Comparison of ENCODE assay signal across 10 cellular contexts in genomic region chr20:41411458-41411857, GRCh38. TPM values are rescaled to one million over a fixed set of nuclear protein-coding genes. Genes with fewer than 3 reads are reported as not detected.
A peak's percentile ranks its signal among the peaks of the same experiment; 100 is the strongest.
DNase-seq lines count a peak whose midpoint lies in the region; ATAC-seq and TF ChIP-seq lines count a peak whose summit lies in the region.
"Had no signal": no experiment of that assay in that cellular context is flagged by ENCODE, and none has a peak within 500 bp of the region (broad histone marks: within the 10 kb centered on the region; RNA-seq: fewer than 3 reads in every experiment).

No MANE protein-coding gene starts in this region.

- TF ChIP-seq CTCF in SU-DHL-6 (IDR thresholded peaks at IDR 0.05; ENCODE audit: insufficient read depth, low read length, poor library complexity, severe bottlenecking), result peak; percentile 56
- peak; percentile 42 for TF ChIP-seq CTCF in thoracic aorta (IDR thresholded peaks at IDR 0.05)

- H3K27ac ChIP-seq in SU-DHL-6 (ENCODE audit: low read depth, low read length) (no peak overlapping the region), thoracic aorta (peak overlapping the region; percentile 70 to 78)

- H3K27me3 ChIP-seq in SU-DHL-6 (ENCODE audit: low read length) (no peaks in the 10 kb centered on the region), thoracic aorta (replicated peaks; ENCODE audit: insufficient read depth) (no peaks in the 10 kb centered on the region)

- intact Hi-C loops in Right ventricle myocardium superior (cut with DNase I), result loop anchor here (5.0 to 10.0 kb wide), 3 partner anchors 69 to 277 kb away; partner anchors contain the start of genes LPIN3 and PLCG1

- H4K20me1 ChIP-seq in SU-DHL-6 (ENCODE audit: low read depth, low read length), result no peaks in the 10 kb centered on the region

- no peaks in the 10 kb centered on the region for H3K79me2 ChIP-seq in SU-DHL-6 (ENCODE audit: insufficient read depth, low read length)

- H3K4me2 ChIP-seq in SU-DHL-6 (ENCODE audit: low read depth, low read length, poor library complexity, severe bottlenecking), result no peak overlapping the region

- H3K9me3 ChIP-seq in SU-DHL-6 (ENCODE audit: insufficient read depth, low read length) (no peaks in the 10 kb centered on the region), thoracic aorta (no peaks in the 10 kb centered on the region)

- peaks cover 0 to 15% of the 10 kb centered on the region in 2 donors for H3K4me1 ChIP-seq in thoracic aorta (ENCODE audit: control insufficient read depth in 1 of 2, low read depth in 2 of 2)

- DNase-seq in NCI-H1105 treated with DMSO at 0.1 percent for 48 hours (lab: John Stamatoyannopoulos, UW) (peak; percentile 40), NCI-H1105 (lab: John Stamatoyannopoulos, UW) (no peak), Right ventricle myocardium superior (no peak), thoracic aorta (ENCODE audit: low spot score) (no peak), OCI-M2 (lab: John Stamatoyannopoulos, UW; ENCODE audit: unreplicated experiment) (no peak)
- DNase-seq in stimulated activated CD4-positive, alpha-beta T cell treated with anti-CD3 and anti-CD28 coated beads, Interleukin-2, amount 100 ng/mL, for 48 hours, result no peak

- H3K9me2 ChIP-seq in SU-DHL-6 (replicated peaks; ENCODE audit: insufficient read depth, low read length), result no peaks in the 10 kb centered on the region

- H3F3A ChIP-seq in SU-DHL-6 (ENCODE audit: insufficient read depth), result no peaks in the 10 kb centered on the region

- ATAC-seq in Right ventricle myocardium superior (ENCODE audit: poor library complexity), result peak; percentile 75
- peak; percentile 81 for ATAC-seq in thoracic aorta (ENCODE audit: insufficient number of reproducible peaks, low FRiP score, low read depth)
- ATAC-seq in HG02678 (IDR thresholded peaks at IDR 0.05; ENCODE audit: unreplicated experiment), result no peak

- H3K4me3 ChIP-seq in SU-DHL-6 (ENCODE audit: insufficient read depth, low read length, poor library complexity, severe bottlenecking) (no peak overlapping the region), thoracic aorta (no peak overlapping the region)

- H3K36me3 ChIP-seq in SU-DHL-6 (ENCODE audit: low read length) (no peaks in the 10 kb centered on the region), thoracic aorta (peaks cover 48% of the 10 kb centered on the region)

- H2AFZ ChIP-seq in SU-DHL-6 (ENCODE audit: low read depth, low read length, severe bottlenecking), result no peak overlapping the region

- H3K9ac ChIP-seq in SU-DHL-6 (ENCODE audit: low read length), result no peak overlapping the region

RNA-seq across cellular contexts. Expression of gene EMILIN3, which starts 44.8 kb away (rescaled TPM):
- total RNA-seq in Right ventricle myocardium superior (5.6 TPM), thoracic aorta (under 1 TPM; 0.14 to 0.27 TPM)
- total RNA-seq: B cell, pulmonary artery endothelial cell had no signal
